ENCODE assay signal across 2 cellular contexts in genomic region chr2:168427451-168427850, GRCh38.
TF ChIP-seq lines count a peak whose summit lies in the region.

No MANE protein-coding gene starts in this region.

TF ChIP-seq in IMR-90, 13 proteins besides CTCF, POLR2A, EP300 and RAD21:
- TF ChIP-seq ELK1 (IDR thresholded peaks at IDR 0.05; ENCODE audit: borderline replicate concordance, low read depth, low read length) (no peak), MAZ (IDR thresholded peaks at IDR 0.05; ENCODE audit: borderline replicate concordance, low read depth, low read length) (no peak), NFE2L2 (IDR thresholded peaks at IDR 0.05; ENCODE audit: low read depth, low read length) (peak; percentile 80), FOS (IDR thresholded peaks at IDR 0.05; ENCODE audit: low read depth, low read length) (no peak), MAFK (IDR thresholded peaks at IDR 0.05; ENCODE audit: low read depth, low read length) (peak; percentile 99), BHLHE40 (IDR thresholded peaks at IDR 0.05; ENCODE audit: low read depth, low read length) (no peak)

TF ChIP-seq in H1, 55 proteins besides CTCF, POLR2A, EP300 and RAD21:
- TF ChIP-seq EGR1 (IDR thresholded peaks at IDR 0.05; ENCODE audit: borderline replicate concordance, low read depth, low read length) (no peak), MAFK (IDR thresholded peaks at IDR 0.05; ENCODE audit: low read depth, low read length) (peak; percentile 90), BACH1 (IDR thresholded peaks at IDR 0.05; ENCODE audit: low read length) (0 out of 2 replicates have a peak, but pooled peaks have one; percentile 16)
